1 cellular context compared by ENCODE assay signal in genomic region chr22:24555496-24556253, GRCh38.
TF ChIP-seq lines count a peak whose summit lies in the region.

TSS of gene SNRPD3 (plus strand) at chr22:24555999. CDS start at chr22:24557675, 1,676 bp downstream.

TF ChIP-seq in K562, 482 proteins besides CTCF, POLR2A, EP300 and RAD21 (continued from another document and continues in another):
- TF ChIP-seq NONO (IDR thresholded peaks at IDR 0.05; ENCODE audit: low read depth in 2 of 2, low read length in 1 of 2) (no peak), POLR2B (IDR thresholded peaks at IDR 0.05; ENCODE audit: low read depth, partially characterized antibody) (peak; percentile 45), RUNX1 (IDR thresholded peaks at IDR 0.05; ENCODE audit: low read depth) (no peak), MTA3 (IDR thresholded peaks at IDR 0.05; ENCODE audit: borderline replicate concordance) (peak; percentile 81; the same call in 1 of the 2 replicates), CTBP1 (IDR thresholded peaks at IDR 0.05; ENCODE audit: borderline replicate concordance) (peak; percentile 67; the same call in 1 of the 2 replicates), HMG20B (CRISPR knock-in tag; IDR thresholded peaks at IDR 0.05) (no peak), PHF21A (IDR thresholded peaks at IDR 0.05; ENCODE audit: borderline replicate concordance, low read depth) (peak; percentile 20; the same call in 1 of the 2 replicates), TRIM24 (IDR thresholded peaks at IDR 0.05) (peak in 1 of 2 experiments; percentile 98; a peak in 2 of 4 replicates), PTTG1 (tag; IDR thresholded peaks at IDR 0.05; ENCODE audit: low read depth) (no peak), FOXK1 (CRISPR knock-in tag; IDR thresholded peaks at IDR 0.05; ENCODE audit: borderline replicate concordance) (peak; percentile 83), TAL1 (IDR thresholded peaks at IDR 0.05) (0 out of 2 replicates have a peak, but pooled peaks have one; percentile 12), FIP1L1 (IDR thresholded peaks at IDR 0.05; ENCODE audit: low read depth, low read length, poor library complexity, severe bottlenecking) (no peak), ZNF354B (CRISPR knock-in tag; IDR thresholded peaks at IDR 0.05) (no peak), JUN (IDR thresholded peaks at IDR 0.05; ENCODE audit: borderline replicate concordance, low read depth, low read length) (no peak), JUN (CRISPR knock-in tag; IDR thresholded peaks at IDR 0.05; ENCODE audit: borderline replicate concordance) (no peak), OTX1 (CRISPR knock-in tag; IDR thresholded peaks at IDR 0.05) (no peak), YY1 (IDR thresholded peaks at IDR 0.05; ENCODE audit: borderline replicate concordance in 1 of 3, control insufficient read depth in 1 of 3, extremely low read depth in 1 of 3, insufficient read depth in 3 of 3, insufficient read length in 1 of 3, insufficient replicate concordance in 2 of 3, low read depth in 1 of 3, low read length in 2 of 3) (peak; percentile 25 to 86 (median 83)), ZNF707 (CRISPR knock-in tag; conservative IDR thresholded peaks at IDR 0.05) (no peak), SAFB2 (IDR thresholded peaks at IDR 0.05; ENCODE audit: borderline replicate concordance, low read depth, low read length, severe bottlenecking) (no peak), GTF2F1 (IDR thresholded peaks at IDR 0.05; ENCODE audit: low read depth, low read length) (no peak), POLR3A (IDR thresholded peaks at IDR 0.05; ENCODE audit: borderline replicate concordance, extremely low read depth, insufficient read depth, insufficient read length) (no peak), ZNF740 (CRISPR knock-in tag; IDR thresholded peaks at IDR 0.05) (0 out of 2 replicates have a peak, but pooled peaks have one; percentile 24), ZNF740 (tag; IDR thresholded peaks at IDR 0.05) (no peak), ZNF224 (CRISPR knock-in tag; IDR thresholded peaks at IDR 0.05) (no peak), ATF4 (CRISPR knock-in tag; IDR thresholded peaks at IDR 0.05) (no peak), MAFF (IDR thresholded peaks at IDR 0.05; ENCODE audit: low read length) (no peak), ZNF174 (CRISPR knock-in tag; IDR thresholded peaks at IDR 0.05) (no peak), ZNF77 (CRISPR knock-in tag; IDR thresholded peaks at IDR 0.05) (no peak), DACH1 (IDR thresholded peaks at IDR 0.05; ENCODE audit: partially characterized antibody) (no peak), NUFIP1 (IDR thresholded peaks at IDR 0.05; ENCODE audit: partially characterized antibody) (no peak), ZNF407 (IDR thresholded peaks at IDR 0.05; ENCODE audit: low read depth) (no peak), HNRNPUL1 (IDR thresholded peaks at IDR 0.05; ENCODE audit: low read length) (no peak), ZMIZ1 (IDR thresholded peaks at IDR 0.05; ENCODE audit: low read depth in 2 of 2, low read length in 2 of 2) (peak in 1 of 2 experiments; percentile 40; a peak in 1 of 4 replicates), HMBOX1 (IDR thresholded peaks at IDR 0.05) (no peak), ZNF41 (CRISPR knock-in tag; conservative IDR thresholded peaks at IDR 0.05) (0 out of 2 replicates have a peak, but pooled peaks have one; percentile 4), MYBL2 (IDR thresholded peaks at IDR 0.05; ENCODE audit: low read depth) (no peak), MYBL2 (CRISPR knock-in tag; IDR thresholded peaks at IDR 0.05; ENCODE audit: borderline replicate concordance) (no peak), PBX2 (CRISPR knock-in tag; IDR thresholded peaks at IDR 0.05; ENCODE audit: low read depth) (no peak), PBX2 (tag; conservative IDR thresholded peaks at IDR 0.05; ENCODE audit: low read depth) (no peak), ZNF444 (CRISPR knock-in tag; IDR thresholded peaks at IDR 0.05) (no peak), SMARCA5 (IDR thresholded peaks at IDR 0.05) (no peak), KDM4B (IDR thresholded peaks at IDR 0.05; ENCODE audit: borderline replicate concordance in 2 of 2, low read depth in 1 of 2) (peak in 1 of 2 experiments; percentile 65; a peak in 1 of 4 replicates), ZNF408 (CRISPR knock-in tag; IDR thresholded peaks at IDR 0.05; ENCODE audit: low read depth) (no peak), NR2F6 (CRISPR knock-in tag; IDR thresholded peaks at IDR 0.05) (no peak), CGGBP1 (CRISPR knock-in tag; IDR thresholded peaks at IDR 0.05) (0 out of 2 replicates have a peak, but pooled peaks have one; percentile 43), GABPB2 (CRISPR knock-in tag; conservative IDR thresholded peaks at IDR 0.05) (no peak), ZNF280B (CRISPR knock-in tag; IDR thresholded peaks at IDR 0.05) (no peak)
